Comparison of ENCODE assay signal across 8 cellular contexts in the genomic region with DNA sequence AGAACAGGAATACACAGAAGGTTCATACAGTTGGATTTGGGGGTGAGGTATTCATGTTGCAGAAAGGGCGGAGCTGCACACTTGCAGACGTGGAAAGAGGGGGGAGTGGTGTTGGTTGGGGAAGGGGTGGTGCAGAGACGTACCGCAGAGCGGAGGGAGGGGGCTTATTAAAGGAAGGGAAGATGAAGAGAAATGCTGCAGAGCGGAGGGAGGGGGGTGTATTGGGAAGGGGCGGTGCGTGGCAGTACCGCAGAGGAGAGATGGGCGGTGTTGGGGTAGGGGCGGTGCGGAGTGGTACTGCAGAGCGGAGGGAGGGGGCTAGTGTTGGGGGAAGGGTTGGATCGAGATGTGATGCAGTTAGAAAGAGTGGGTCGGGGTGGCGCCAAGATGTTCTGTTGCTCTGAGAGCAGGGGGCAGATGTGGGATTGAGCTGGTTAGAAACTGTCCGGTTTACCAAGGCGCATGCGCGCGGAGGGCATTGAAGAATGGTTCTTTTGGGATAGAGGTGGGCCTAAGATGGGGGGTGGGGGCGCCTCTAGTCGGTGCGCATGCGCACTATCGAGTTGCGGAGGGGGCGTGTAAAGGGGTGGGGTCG. TPM values are rescaled to one million over a fixed set of nuclear protein-coding genes. Genes with fewer than 3 reads are reported as not detected.
A peak's percentile ranks its signal among the peaks of the same experiment; 100 is the strongest.
DNase-seq lines count a peak whose midpoint lies in the region; ATAC-seq and TF ChIP-seq lines count a peak whose summit lies in the region.

No MANE protein-coding gene starts in this region.

- H3K27ac ChIP-seq in iPS DF 6.9 (ENCODE audit: low read length), result no peak overlapping the region

- TF ChIP-seq CTCF in GM10248 (IDR thresholded peaks at IDR 0.05; ENCODE audit: control extremely low read depth, extremely low read depth, low read depth, missing control alignments) (no peak), astrocyte of the cerebellum (IDR thresholded peaks at IDR 0.05; ENCODE audit: low read depth, low read length, missing control alignments) (no peak)

- intact Hi-C loops in sciatic nerve (cut with DNase I), result no loop called here

- no peaks in the 10 kb centered on the region for H3K9me3 ChIP-seq in iPS DF 6.9 (ENCODE audit: control insufficient read depth, insufficient read depth, low read length)

- in situ Hi-C loops in astrocyte of the cerebellum (cut with HindIII; ENCODE audit: low sequenced_read_pairs), result no loop called here

- peak; percentile 86 for ATAC-seq in SK-N-SH treated with all-trans-retinoic acid at 6 μM for 48 hours
- ATAC-seq in sciatic nerve, result peak; percentile 95
- no peak for ATAC-seq in GM18870 (IDR thresholded peaks at IDR 0.05; ENCODE audit: unreplicated experiment)

- DNase-seq in GM10248 (ENCODE audit: extremely low spot score) (peak; percentile 65), HK-2 (ENCODE audit: unreplicated experiment) (peak; percentile 70), astrocyte of the cerebellum (ENCODE audit: low read depth) (peak; percentile 38), iPS DF 6.9 (ENCODE audit: low read depth, low spot score) (no peak), sciatic nerve (ENCODE audit: low spot score) (peak; percentile 81), SW480 (ENCODE audit: low spot score) (no peak)

- CTCF ChIA-PET in GM10248 (lab: Yijun Ruan, JAX), result no interaction called here

- POLR2A ChIA-PET in GM10248 (lab: Yijun Ruan, JAX), result interaction anchor here (0.6 to 1.2 kb wide), 2 partner anchors 19 to 78 kb away, joined by 3 to 6 read pairs; partner anchors contain the start of gene APEX2

- no peaks in the 10 kb centered on the region for H3K4me1 ChIP-seq in iPS DF 6.9 (ENCODE audit: control insufficient read depth, insufficient read depth, low read length)

- no CpG with 5 or more reads among the region's 29 CpGs for WGBS in iPS DF 6.9 (ENCODE audit: insufficient coverage, insufficient read length)

- no peaks in the 10 kb centered on the region for H3K27me3 ChIP-seq in iPS DF 6.9 (ENCODE audit: control insufficient read depth, insufficient read depth, low read length)

- peaks cover 2% of the 10 kb centered on the region; the same call in 1 of the 2 replicates for H3K36me3 ChIP-seq in iPS DF 6.9 (ENCODE audit: control insufficient read depth, insufficient read depth, low read length)

- peak overlapping the region; percentile 80 for H3K4me3 ChIP-seq in astrocyte of the cerebellum (ENCODE audit: low read depth, low read length)
- peak overlapping the region; percentile 98; the same call in 1 of the 2 replicates for H3K4me3 ChIP-seq in iPS DF 6.9 (ENCODE audit: low read length)

TF ChIP-seq in SK-N-SH treated with all-trans-retinoic acid at 6 μM for 48 hours, 23 proteins besides CTCF, POLR2A, EP300 and RAD21:
- no peak for TF ChIP-seq TSHZ2 (CRISPR knock-in tag; IDR thresholded peaks at IDR 0.05)
- no peak for TF ChIP-seq ZFP3 (CRISPR knock-in tag; IDR thresholded peaks at IDR 0.05)
- no peak for TF ChIP-seq CSDC2 (CRISPR knock-in tag; IDR thresholded peaks at IDR 0.05)
- no peak for TF ChIP-seq PPARA (CRISPR knock-in tag; IDR thresholded peaks at IDR 0.05; ENCODE audit: borderline replicate concordance)
- TF ChIP-seq ZFP30 (CRISPR knock-in tag; IDR thresholded peaks at IDR 0.05), result no peak
- no peak for TF ChIP-seq TOX (CRISPR knock-in tag; IDR thresholded peaks at IDR 0.05; ENCODE audit: borderline replicate concordance)
- no peak for TF ChIP-seq OSR1 (CRISPR knock-in tag; IDR thresholded peaks at IDR 0.05)
- no peak for TF ChIP-seq BACH2 (CRISPR knock-in tag; IDR thresholded peaks at IDR 0.05; ENCODE audit: borderline replicate concordance)
- TF ChIP-seq GLIS3 (CRISPR knock-in tag; IDR thresholded peaks at IDR 0.05), result no peak
- no peak for TF ChIP-seq ZNF70 (CRISPR knock-in tag; IDR thresholded peaks at IDR 0.05)
- no peak for TF ChIP-seq ARNTL (CRISPR knock-in tag; IDR thresholded peaks at IDR 0.05; ENCODE audit: borderline replicate concordance, low read depth)

RNA-seq across cellular contexts. Expression of gene TRO, which starts 0.9 kb away (rescaled TPM):
- 13.0 TPM for total RNA-seq in sciatic nerve

Comparison
In these comparisons a context has a peak if more than half of its experiments do, and no peak if none do; other contexts are left out.
1. DNase-seq: peak in GM10248 (single experiment), HK-2 (single experiment), astrocyte of the cerebellum (single experiment) and sciatic nerve (single experiment); none in iPS DF 6.9 (single experiment) and SW480 (single experiment).